Comparison of ENCODE assay signal across 21 cellular contexts in the genomic region with DNA sequence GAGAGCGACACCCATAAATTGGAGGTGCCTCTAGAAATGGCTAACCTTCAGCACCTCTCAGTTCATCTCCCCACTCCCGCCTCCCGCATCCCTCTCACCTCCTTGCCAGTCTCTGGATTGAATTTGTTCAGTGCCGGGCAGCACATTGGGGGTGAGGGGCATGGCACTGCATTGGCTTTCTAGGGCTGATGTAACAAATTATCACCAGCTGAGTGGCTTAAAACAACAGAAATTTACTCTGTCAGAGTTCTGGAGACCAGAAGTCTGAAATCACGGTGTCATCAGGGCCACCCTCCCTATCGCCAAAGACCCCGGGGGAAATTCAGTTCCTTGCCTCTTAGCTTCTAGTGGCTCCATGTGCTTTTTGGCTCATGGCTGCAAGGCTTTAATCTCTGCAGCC.
"Had no signal": no experiment of that assay in that cellular context is flagged by ENCODE, and none has a peak within 500 bp of the region (broad histone marks: within the 10 kb centered on the region; RNA-seq: fewer than 3 reads in every experiment).

No MANE protein-coding gene starts in this region.

- H3K27me3 ChIP-seq: SJSA1 had no signal

- DNase-seq: KBM-7, MV-4-11, NCI-H1048, NCI-H1105, NCI-H1417, NCI-H1436 treated with DMSO at 0.1 percent for 48 hours, NCI-H1694, NCI-H187 treated with DMSO at 0.1 percent for 48 hours, NCI-H2029 treated with DMSO at 0.1 percent for 48 hours, NCI-H226, NCI-H446, NCI-H510A, NCI-H524 treated with DMSO at 0.1 percent for 48 hours, NCI-H69, NCI-H774, Right ventricle myocardium superior, RPMI8226, SIG-M5 had no signal

- H3K36me3 ChIP-seq: SJSA1 had no signal

- H3K4me3 ChIP-seq: SJSA1, SK-N-MC had no signal

- H3K27ac ChIP-seq: HL-60, SJSA1, SK-N-MC had no signal

- H3K9me3 ChIP-seq: SJSA1 had no signal
